8 cellular contexts compared by ENCODE assay signal in genomic region chr10:12241810-12242529, GRCh38. TPM values are rescaled to one million over a fixed set of nuclear protein-coding genes. Genes with fewer than 3 reads are reported as not detected.
A peak's percentile ranks its signal among the peaks of the same experiment; 100 is the strongest.
DNase-seq lines count a peak whose midpoint lies in the region; ATAC-seq and TF ChIP-seq lines count a peak whose summit lies in the region.

No MANE protein-coding gene starts in this region.

- no peaks in the 10 kb centered on the region for H3K9me3 Mint-ChIP-seq in WTC11

- no peak overlapping the region for H3K4me3 Mint-ChIP-seq in WTC11

- H3K27me3 ChIP-seq in cardiac muscle cell, result no peaks in the 10 kb centered on the region

- no peak overlapping the region for H3K4me3 ChIP-seq in cardiac muscle cell

- no peak for TF ChIP-seq CTCF in GM20000 (IDR thresholded peaks at IDR 0.05; ENCODE audit: extremely low read depth, missing control alignments)
- TF ChIP-seq CTCF in WTC11 (IDR thresholded peaks at IDR 0.05), result no peak
- TF ChIP-seq CTCF in cardiac muscle cell (IDR thresholded peaks at IDR 0.05; ENCODE audit: low read depth, low read length), result no peak

- POLR2A ChIA-PET in WTC11 (lab: Charles Lee), result no interaction called here

- H3K27ac Mint-ChIP-seq in WTC11, result peak overlapping the region; percentile 13; the same call in 1 of the 2 replicates

- no peaks in the 10 kb centered on the region for H3K27me3 Mint-ChIP-seq in WTC11 (ENCODE audit: low read depth)

- CTCF ChIA-PET in WTC11 (lab: Charles Lee), result no interaction called here

- DNase-seq in GM20000 (ENCODE audit: low spot score), result peak; percentile 68
- no peak for DNase-seq in WTC11 (ENCODE audit: low spot score)
- DNase-seq in cardiac muscle cell (ENCODE audit: low read depth in 1 of 2, low spot score in 1 of 2), result peak in 1 of 2 donors; percentile 61
- peak; percentile 31 for DNase-seq in stimulated activated CD4-positive, alpha-beta T cell treated with anti-CD3 and anti-CD28 coated beads, Interleukin-4, amount 100 ng/mL, for 1 hour
- no peak for DNase-seq in NCI-H2081 (lab: John Stamatoyannopoulos, UW)
- DNase-seq in HK-2 (ENCODE audit: unreplicated experiment), result no peak
- DNase-seq in NCI-H2107 treated with DMSO at 0.1 percent for 48 hours (lab: John Stamatoyannopoulos, UW; ENCODE audit: unreplicated experiment), result no peak

- no peaks in the 10 kb centered on the region for H3K9me3 ChIP-seq in cardiac muscle cell (ENCODE audit: low read depth)

- ATAC-seq in WTC11 (no peak), HG03097 (IDR thresholded peaks at IDR 0.05; ENCODE audit: low FRiP score, unreplicated experiment) (no peak)

- H3K4me1 Mint-ChIP-seq in WTC11, result no peaks in the 10 kb centered on the region

- H3K4me1 ChIP-seq in cardiac muscle cell (ENCODE audit: low read depth), result peaks cover 4% of the 10 kb centered on the region

- peaks cover 58% of the 10 kb centered on the region for H3K36me3 Mint-ChIP-seq in WTC11

- H3K36me3 ChIP-seq in cardiac muscle cell, result peaks cover 25% of the 10 kb centered on the region

- peak overlapping the region; percentile 24 for H3K27ac ChIP-seq in cardiac muscle cell

TF ChIP-seq in WTC11, 78 proteins besides CTCF, POLR2A, EP300 and RAD21:
- TF ChIP-seq IRF2 (CRISPR knock-in tag; IDR thresholded peaks at IDR 0.05; ENCODE audit: borderline replicate concordance, low read depth) (no peak), PREB (CRISPR knock-in tag; IDR thresholded peaks at IDR 0.05; ENCODE audit: borderline replicate concordance) (no peak), ZNF219 (CRISPR knock-in tag; IDR thresholded peaks at IDR 0.05; ENCODE audit: borderline replicate concordance) (no peak), ARID4B (CRISPR knock-in tag; IDR thresholded peaks at IDR 0.05; ENCODE audit: borderline replicate concordance) (no peak), GTF2I (CRISPR knock-in tag; conservative IDR thresholded peaks at IDR 0.05) (no peak), AR (CRISPR knock-in tag; IDR thresholded peaks at IDR 0.05) (no peak)

RNA-seq across cellular contexts. Expression of gene CDC123, which starts 46.0 kb away (rescaled TPM):
- total RNA-seq in WTC11 (2021), result 137 to 153 TPM (median 143 TPM) in 3 replicates
- total RNA-seq in cardiac muscle cell, result 53.0 and 77.6 TPM in 2 replicates
- polyA plus RNA-seq in cardiac muscle cell, result 123 and 147 TPM in 2 replicates

RNA-seq across cellular contexts. Expression of gene NUDT5, which starts 46.3 kb away (rescaled TPM):
- total RNA-seq in WTC11 (2021), result 107 to 119 TPM (median 109 TPM) in 3 replicates
- total RNA-seq in cardiac muscle cell, result 49.3 and 59.2 TPM in 2 replicates
- 108 and 122 TPM in 2 replicates for polyA plus RNA-seq in cardiac muscle cell

Comparison
In these comparisons a context has a peak if more than half of its experiments do, and no peak if none do; other contexts are left out.
1. DNase-seq: peak in GM20000 (single experiment) and stimulated activated CD4-positive, alpha-beta T cell treated with anti-CD3 and anti-CD28 coated beads, Interleukin-4, amount 100 ng/mL, for 1 hour (single experiment); none in WTC11 (single experiment), NCI-H2081 (0 of 2), HK-2 (single experiment) and NCI-H2107 treated with DMSO at 0.1 percent for 48 hours (single experiment).